18 cellular contexts compared by ENCODE assay signal in the genomic region with DNA sequence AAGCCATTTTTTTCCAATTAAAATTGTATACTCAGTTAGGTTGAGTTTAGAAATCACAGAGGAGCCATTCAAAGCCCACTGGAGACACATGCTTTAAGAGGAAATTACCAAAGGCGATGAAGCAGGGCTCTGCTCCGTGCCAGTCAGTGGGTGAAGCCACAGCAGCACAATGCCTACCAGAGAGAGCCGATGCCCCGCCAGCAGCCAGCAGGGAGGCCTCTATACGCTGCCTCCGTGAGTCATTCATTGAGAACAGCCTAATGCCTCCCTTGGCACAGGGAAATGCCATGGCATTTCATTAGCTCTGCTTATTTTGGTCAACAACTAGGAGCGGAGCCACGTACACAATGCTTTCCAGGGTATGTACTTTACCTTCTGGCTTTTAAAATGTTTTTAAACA.
DNase-seq lines count a peak whose midpoint lies in the region; ATAC-seq, FAIRE-seq and TF ChIP-seq lines count a peak whose summit lies in the region.
"Had no signal": no experiment of that assay in that cellular context is flagged by ENCODE, and none has a peak within 500 bp of the region (broad histone marks: within the 10 kb centered on the region; RNA-seq: fewer than 3 reads in every experiment).

No MANE protein-coding gene starts in this region.

- H3K4me1 Mint-ChIP-seq in stimulated activated naive B cell treated with anti-CD40 and anti-IgM and Interleukin-4, amounts not matched to agents 10 μg/mL and 1 μg/mL and 100 μg/mL, for 72 hours, result no peaks in the 10 kb centered on the region

- no peak for TF ChIP-seq RAD21 in A549 (conservative IDR thresholded peaks at IDR 0.05 in 1 of 2, IDR thresholded peaks at IDR 0.05 in 1 of 2)

- H3K9me3 Mint-ChIP-seq in stimulated activated naive B cell treated with anti-CD40 and anti-IgM and Interleukin-4, amounts not matched to agents 10 μg/mL and 1 μg/mL and 100 μg/mL, for 72 hours, result peaks cover 2 to 4% of the 10 kb centered on the region in 2 donors
- H3K9me3 Mint-ChIP-seq: activated T-helper 1 cell treated with anti-CD3 and anti-CD28 coated beads, Interleukin-12 subunit alpha, Interleukin-12 subunit beta, Interleukin-2, Interleukin-4 antibody, amounts not matched to agents 30 ng/mL and 10 ng/mL and 1 ng/mL, durations not matched to agents 14 hours and 24 hours and 36 hours; dendritic cell treated with granulocyte-macrophage colony-stimulating factor and Interleukin-4, amounts not matched to agents 40 ng/mL and 50 ng/mL, for 4 days had no signal

- CTCF ChIA-PET in A549 (lab: Yijun Ruan, JAX), result interaction anchor here (1.6 to 1.7 kb wide), 2 partner anchors 11 kb away, joined by 4 to 6 read pairs; no protein-coding TSS in a partner anchor

- no peak overlapping the region for H3K4me3 ChIP-seq in A549
- no peak overlapping the region for H3K4me3 ChIP-seq in adipocyte (ENCODE audit: low read length)
- H3K4me3 ChIP-seq in SJCRH30, result no peak overlapping the region
- H3K4me3 ChIP-seq: pancreas, thoracic aorta had no signal

- peak; percentile 73 to 78; a peak in 5 of 6 replicates for ATAC-seq in A549
- ATAC-seq in GM21723 (IDR thresholded peaks at IDR 0.05; ENCODE audit: unreplicated experiment), result no peak
- no peak for ATAC-seq in stimulated activated naive B cell treated with anti-CD40 and anti-IgM and Interleukin-4, amounts not matched to agents 10 μg/mL and 1 μg/mL and 100 μg/mL, for 72 hours (replicated peaks)
- ATAC-seq in GM19467 (IDR thresholded peaks at IDR 0.05; ENCODE audit: unreplicated experiment), result no peak
- ATAC-seq: pancreas had no signal

- no peak for TF ChIP-seq POLR2A in A549 (IDR thresholded peaks at IDR 0.05; ENCODE audit: low read length)

- H3K36me3 ChIP-seq in adipocyte (ENCODE audit: control insufficient read depth, insufficient read depth, low read length, severe bottlenecking) (no peaks in the 10 kb centered on the region), SJCRH30 (no peaks in the 10 kb centered on the region)
- H3K36me3 ChIP-seq: pancreas, thoracic aorta had no signal

- POLR2A ChIA-PET in A549 (lab: Yijun Ruan, JAX), result no interaction called here

- no peaks in the 10 kb centered on the region for H3K36me3 Mint-ChIP-seq in stimulated activated naive B cell treated with anti-CD40 and anti-IgM and Interleukin-4, amounts not matched to agents 10 μg/mL and 1 μg/mL and 100 μg/mL, for 72 hours

- DNase-seq in A549 (ENCODE audit: low read depth in 1 of 2, low spot score in 1 of 2) (no peak), NCI-H1092 (lab: John Stamatoyannopoulos, UW) (peak; percentile 10), adipocyte (ENCODE audit: low read depth) (peak; percentile 58), foreskin melanocyte (peak; percentile 85), SJCRH30 (no peak)
- DNase-seq in stimulated activated naive B cell treated with anti-CD40 and anti-IgM and Interleukin-4, amounts not matched to agents 10 μg/mL and 1 μg/mL and 100 μg/mL, for 72 hours, result no peak
- DNase-seq: activated CD4-positive, alpha-beta T cell treated with anti-CD3 and anti-CD28 coated beads, Interleukin-2, amount 50 U/mL, for 48 hours; Calu3; foreskin fibroblast; MV-4-11; NCI-H526; pancreas; Right ventricle myocardium superior had no signal

- 62% methylated on average over 8 of the region's 8 CpGs for WGBS in A549 (ENCODE audit: missing lambda C conversion rate)

- H3K27me3 ChIP-seq in adipocyte (replicated peaks; ENCODE audit: control insufficient read depth, insufficient read depth, low read length) (no peaks in the 10 kb centered on the region), SJCRH30 (no peaks in the 10 kb centered on the region)
- H3K27me3 ChIP-seq: pancreas had no signal

- no peak for TF ChIP-seq CTCF in A549 (IDR thresholded peaks at IDR 0.05)

- no peak overlapping the region for H3K27ac Mint-ChIP-seq in stimulated activated naive B cell treated with anti-CD40 and anti-IgM and Interleukin-4, amounts not matched to agents 10 μg/mL and 1 μg/mL and 100 μg/mL, for 72 hours
- H3K27ac Mint-ChIP-seq: activated T-helper 1 cell treated with anti-CD3 and anti-CD28 coated beads, Interleukin-12 subunit alpha, Interleukin-12 subunit beta, Interleukin-2, Interleukin-4 antibody, amounts not matched to agents 30 ng/mL and 10 ng/mL and 1 ng/mL, durations not matched to agents 14 hours and 24 hours and 36 hours; dendritic cell treated with granulocyte-macrophage colony-stimulating factor and Interleukin-4, amounts not matched to agents 40 ng/mL and 50 ng/mL, for 4 days had no signal

- peaks cover 7 to 22% of the 10 kb centered on the region in 2 donors for H3K27me3 Mint-ChIP-seq in stimulated activated naive B cell treated with anti-CD40 and anti-IgM and Interleukin-4, amounts not matched to agents 10 μg/mL and 1 μg/mL and 100 μg/mL, for 72 hours
- H3K27me3 Mint-ChIP-seq: dendritic cell treated with granulocyte-macrophage colony-stimulating factor and Interleukin-4, amounts not matched to agents 40 ng/mL and 50 ng/mL, for 4 days had no signal

- no peak overlapping the region for H3K9ac ChIP-seq in adipocyte (ENCODE audit: low read length)

- H3K4me3 Mint-ChIP-seq in stimulated activated naive B cell treated with anti-CD40 and anti-IgM and Interleukin-4, amounts not matched to agents 10 μg/mL and 1 μg/mL and 100 μg/mL, for 72 hours, result no peak overlapping the region
- H3K4me3 Mint-ChIP-seq: activated T-helper 1 cell treated with anti-CD3 and anti-CD28 coated beads, Interleukin-12 subunit alpha, Interleukin-12 subunit beta, Interleukin-2, Interleukin-4 antibody, amounts not matched to agents 30 ng/mL and 10 ng/mL and 1 ng/mL, durations not matched to agents 14 hours and 24 hours and 36 hours; dendritic cell treated with granulocyte-macrophage colony-stimulating factor and Interleukin-4, amounts not matched to agents 40 ng/mL and 50 ng/mL, for 4 days had no signal

- no peak for TF ChIP-seq EP300 in A549 (IDR thresholded peaks at IDR 0.05)

- H3K4me1 ChIP-seq in A549 (peaks cover 9% of the 10 kb centered on the region; the same call in 1 of the 3 replicates), adipocyte (ENCODE audit: control insufficient read depth, insufficient read depth, low read length) (peaks cover 6% of the 10 kb centered on the region), SJCRH30 (peaks cover 8% of the 10 kb centered on the region)

- no peak for FAIRE-seq in A549 (lab: Jason Lieb, UNC)
- FAIRE-seq: pancreas had no signal

- no peaks in the 10 kb centered on the region for H3K9me3 ChIP-seq in A549
- H3K9me3 ChIP-seq in adipocyte (ENCODE audit: control insufficient read depth, low read length), result no peaks in the 10 kb centered on the region
- no peaks in the 10 kb centered on the region for H3K9me3 ChIP-seq in SJCRH30 (replicated peaks)
- H3K9me3 ChIP-seq: pancreas, thoracic aorta had no signal

- no peak overlapping the region for H3K27ac ChIP-seq in A549
- no peak overlapping the region for H3K27ac ChIP-seq in SJCRH30
- H3K27ac ChIP-seq: pancreas, thoracic aorta had no signal

- H3K4me2 ChIP-seq in A549, result no peak overlapping the region

TF ChIP-seq in A549, 52 proteins besides CTCF, POLR2A, EP300 and RAD21:
- TF ChIP-seq NFE2L2 (conservative IDR thresholded peaks at IDR 0.05; ENCODE audit: low read length) (no peak), FOSB (CRISPR knock-in tag; IDR thresholded peaks at IDR 0.05) (no peak), MYC (IDR thresholded peaks at IDR 0.05; ENCODE audit: borderline replicate concordance, low read length) (no peak), RARB (CRISPR knock-in tag; IDR thresholded peaks at IDR 0.05) (no peak), HOXB5 (CRISPR knock-in tag; IDR thresholded peaks at IDR 0.05) (no peak)
- TF ChIP-seq, protein P1, sequence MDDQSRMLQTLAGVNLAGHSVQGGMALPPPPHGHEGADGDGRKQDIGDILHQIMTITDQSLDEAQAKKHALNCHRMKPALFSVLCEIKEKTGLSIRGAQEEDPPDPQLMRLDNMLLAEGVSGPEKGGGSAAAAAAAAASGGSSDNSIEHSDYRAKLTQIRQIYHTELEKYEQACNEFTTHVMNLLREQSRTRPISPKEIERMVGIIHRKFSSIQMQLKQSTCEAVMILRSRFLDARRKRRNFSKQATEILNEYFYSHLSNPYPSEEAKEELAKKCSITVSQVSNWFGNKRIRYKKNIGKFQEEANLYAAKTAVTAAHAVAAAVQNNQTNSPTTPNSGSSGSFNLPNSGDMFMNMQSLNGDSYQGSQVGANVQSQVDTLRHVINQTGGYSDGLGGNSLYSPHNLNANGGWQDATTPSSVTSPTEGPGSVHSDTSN (IDR thresholded peaks at IDR 0.05), result no peak

Comparison
In these comparisons a context has a peak if more than half of its experiments do, and no peak if none do; other contexts are left out.
1. ATAC-seq: peak in A549 (2 of 2); none in GM21723 (single experiment), stimulated activated naive B cell treated with anti-CD40 and anti-IgM and Interleukin-4, amounts not matched to agents 10 μg/mL and 1 μg/mL and 100 μg/mL, for 72 hours (0 of 2) and GM19467 (single experiment).
2. DNase-seq: peak in NCI-H1092 (single experiment), adipocyte (single experiment) and foreskin melanocyte (single experiment); none in A549 (0 of 2), SJCRH30 (0 of 2) and stimulated activated naive B cell treated with anti-CD40 and anti-IgM and Interleukin-4, amounts not matched to agents 10 μg/mL and 1 μg/mL and 100 μg/mL, for 72 hours (single experiment).